ENCODE assay signal across 10 cellular contexts in the genomic region with DNA sequence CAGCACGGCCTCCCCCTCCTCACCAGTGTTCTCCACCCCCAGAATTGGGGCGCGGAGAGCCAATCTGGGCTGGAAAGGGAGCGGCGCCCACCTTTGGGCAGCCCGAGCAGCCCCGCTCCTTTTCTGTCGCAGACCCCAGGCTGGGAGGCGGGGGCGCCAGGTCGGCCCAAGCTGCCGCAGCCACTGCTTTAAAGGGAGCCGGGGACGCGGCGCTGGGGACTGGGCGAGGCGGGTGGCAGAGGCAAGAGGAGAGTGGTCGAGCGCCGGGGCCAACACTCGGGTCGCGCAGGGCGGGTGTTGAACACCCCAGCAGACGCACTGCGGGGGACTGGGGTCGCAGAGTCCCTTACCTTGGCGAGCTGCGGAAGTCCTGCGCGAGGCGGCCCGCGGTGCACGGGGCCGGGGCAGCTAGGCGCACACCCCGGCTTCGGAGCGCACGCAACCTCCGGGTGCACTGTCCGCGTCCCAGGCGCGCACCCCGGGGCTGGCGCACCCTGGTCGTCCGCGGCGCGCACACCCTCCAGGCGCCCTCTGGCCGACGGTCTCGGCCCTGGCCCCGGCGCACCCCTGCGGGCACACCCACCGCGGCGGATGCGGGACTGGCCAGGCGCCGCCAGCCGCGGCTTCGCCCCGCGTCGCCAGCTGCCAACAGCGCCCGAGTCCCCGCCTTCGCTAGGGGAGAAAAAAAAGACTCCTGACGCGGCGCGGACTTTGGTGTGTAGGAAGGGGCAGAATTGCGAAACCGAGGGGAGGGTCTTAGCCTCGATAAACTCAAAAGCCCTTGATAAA. TPM values are rescaled to one million over a fixed set of nuclear protein-coding genes. Genes with fewer than 3 reads are reported as not detected.
DNase-seq lines count a peak whose midpoint lies in the region; TF ChIP-seq lines count a peak whose summit lies in the region.
"Had no signal": no experiment of that assay in that cellular context is flagged by ENCODE, and none has a peak within 500 bp of the region (broad histone marks: within the 10 kb centered on the region; RNA-seq: fewer than 3 reads in every experiment).

A gene (minus strand): TSS at position 679 of the 789 bp plus-strand sequence. CDS start 37,870 bp downstream, outside the sequence.

- H3K4me1 ChIP-seq in ACC112 (ENCODE audit: control insufficient read depth, insufficient read depth, low read length, unreplicated experiment), result peaks cover 5% of the 10 kb centered on the region
- peaks cover 5 to 7% of the 10 kb centered on the region in 2 donors for H3K4me1 ChIP-seq in esophagus (ENCODE audit: control insufficient read depth in 2 of 2, insufficient read depth in 2 of 2, low read length in 1 of 2)
- no peaks in the 10 kb centered on the region for H3K4me1 ChIP-seq in Karpas-422 (ENCODE audit: low read length)

- H3K9ac ChIP-seq in Karpas-422 (ENCODE audit: low read length), result no peak within 1 kb of the TSS

- peaks cover 55% of the 10 kb centered on the region for H3K27me3 Mint-ChIP-seq in nephron (ENCODE audit: low read depth)

- no peaks in the 10 kb centered on the region for H3K9me3 ChIP-seq in esophagus (ENCODE audit: control insufficient read depth in 2 of 2, insufficient read depth in 1 of 2, low read depth in 1 of 2, low read length in 1 of 2)
- H3K9me3 ChIP-seq in Karpas-422 (ENCODE audit: low read length), result no peaks in the 10 kb centered on the region

- H3K36me3 ChIP-seq in ACC112 (ENCODE audit: insufficient read depth, low read length) (no peaks in the 10 kb centered on the region), esophagus (ENCODE audit: control insufficient read depth in 2 of 2, insufficient read depth in 2 of 2, low read length in 1 of 2) (no peaks in the 10 kb centered on the region), Karpas-422 (ENCODE audit: insufficient read depth, low read length) (no peaks in the 10 kb centered on the region)

- peaks cover 69% of the 10 kb centered on the region for H3K4me1 Mint-ChIP-seq in nephron

- no peaks in the 10 kb centered on the region for H3K9me2 ChIP-seq in Karpas-422 (replicated peaks; ENCODE audit: insufficient read depth, low read length)

- peak; percentile 8 for DNase-seq in LoVo (ENCODE audit: low spot score)
- no peak for DNase-seq in AG08395 (ENCODE audit: low spot score)
- no peak for DNase-seq in NCI-H128 (lab: John Stamatoyannopoulos, UW; ENCODE audit: unreplicated experiment)
- no peak for DNase-seq in Karpas-422
- DNase-seq in dermis blood vessel endothelial cell, result no peak
- DNase-seq: amygdala had no signal

- WGBS in esophagus, 2 donors, result 0 to 2% methylated on average over 64 to 84 of the region's 84 CpGs

- H4K20me1 ChIP-seq in Karpas-422 (ENCODE audit: insufficient read depth, low read depth, low read length), result no peaks in the 10 kb centered on the region

- H3K27ac Mint-ChIP-seq in nephron, result peak within 1 kb of the TSS; percentile 22 to 99 (median 98)

- H3K4me2 ChIP-seq in Karpas-422 (ENCODE audit: low read depth, low read length, poor library complexity, severe bottlenecking), result no peak within 1 kb of the TSS

- H3K27ac ChIP-seq in ACC112 (ENCODE audit: low read depth, low read length) (no peak within 1 kb of the TSS), esophagus (ENCODE audit: low read depth in 2 of 2, low read length in 1 of 2) (no peak within 1 kb of the TSS), Karpas-422 (ENCODE audit: low read length) (no peak within 1 kb of the TSS)

- H3K27me3 ChIP-seq in ACC112 (ENCODE audit: insufficient read depth, low read length), result peaks cover 62% of the 10 kb centered on the region
- peaks cover 0 to 17% of the 10 kb centered on the region in 2 donors for H3K27me3 ChIP-seq in esophagus (ENCODE audit: control insufficient read depth in 1 of 2, insufficient read depth in 2 of 2, low read length in 2 of 2)
- no peaks in the 10 kb centered on the region for H3K27me3 ChIP-seq in Karpas-422 (ENCODE audit: low read length)

- no peak for TF ChIP-seq CTCF in nephron (IDR thresholded peaks at IDR 0.05; ENCODE audit: unreplicated experiment in 3 of 3)

- H3K79me2 ChIP-seq in ACC112 (ENCODE audit: control insufficient read depth, insufficient read depth, low read length, unreplicated experiment) (no peaks in the 10 kb centered on the region), Karpas-422 (ENCODE audit: low read length) (no peaks in the 10 kb centered on the region)

- H3K4me3 Mint-ChIP-seq in nephron, result peak within 1 kb of the TSS; percentile 84

- H2AFZ ChIP-seq in ACC112 (ENCODE audit: low read length, unreplicated experiment), result no peak within 1 kb of the TSS
- H2AFZ ChIP-seq in Karpas-422 (ENCODE audit: low read length), result no peak within 1 kb of the TSS

- no peaks in the 10 kb centered on the region for H3K36me3 Mint-ChIP-seq in nephron (ENCODE audit: low read depth)

- H3K4me3 ChIP-seq in ACC112 (ENCODE audit: low read depth, low read length) (peak within 1 kb of the TSS; percentile 51), esophagus (ENCODE audit: low read depth in 1 of 2, low read length in 2 of 2) (peak within 1 kb of the TSS; percentile 16 to 21), Karpas-422 (ENCODE audit: low read length) (no peak within 1 kb of the TSS)

- H3K9me3 Mint-ChIP-seq in nephron, result no peaks in the 10 kb centered on the region

RNA-seq across cellular contexts. Expression of the gene that starts here (rescaled TPM):
- polyA plus RNA-seq in esophagus, result under 1 TPM; 0.01 to 0.12 TPM
- total RNA-seq in Karpas-422 (2014; rRNA removed; shearing (Covaris generic); ENCODE audit: low replicate concordance), result 0.11 and 0.60 TPM in 2 replicates
- total RNA-seq in dermis blood vessel endothelial cell, result not detected in 2 replicates
- total RNA-seq: SK-MEL-5 had no signal
